ENCODE assay signal across 8 cellular contexts in genomic region chr6:111566873-111567517, GRCh38. TPM values are rescaled to one million over a fixed set of nuclear protein-coding genes. Genes with fewer than 3 reads are reported as not detected.
DNase-seq lines count a peak whose midpoint lies in the region; ATAC-seq and TF ChIP-seq lines count a peak whose summit lies in the region.

No MANE protein-coding gene starts in this region.

- peak overlapping the region; percentile 73 for H3K9ac ChIP-seq in Loucy (ENCODE audit: low read depth, low read length, poor library complexity, severe bottlenecking)

- no peaks in the 10 kb centered on the region for H3K9me3 Mint-ChIP-seq in activated B cell treated with CpG ODN at 0.5 μM for 24 hours

- H4K20me1 ChIP-seq in Loucy (ENCODE audit: insufficient read depth, low read length, poor library complexity, severe bottlenecking): no peaks in the 10 kb centered on the region

- H3K4me1 ChIP-seq in Loucy (ENCODE audit: insufficient read depth, low read length, poor library complexity, severe bottlenecking) (peaks cover 68% of the 10 kb centered on the region), transverse colon (peaks cover 0 to 49% (median 15%) of the 10 kb centered on the region in 4 donors)

- peaks cover 23% of the 10 kb centered on the region for H3K4me1 Mint-ChIP-seq in activated B cell treated with CpG ODN at 0.5 μM for 24 hours

- TF ChIP-seq EP300 in transverse colon (IDR thresholded peaks at IDR 0.05; ENCODE audit: low read depth): no peak

- H3K4me3 ChIP-seq in AG04450 (ENCODE audit: low read depth, low read length) (no peak overlapping the region), Loucy (ENCODE audit: low read length, poor library complexity, severe bottlenecking) (peak overlapping the region; percentile 59), transverse colon (no peak overlapping the region)

- no peak overlapping the region for H3K4me3 Mint-ChIP-seq in activated B cell treated with CpG ODN at 0.5 μM for 24 hours

- intact Hi-C loops in activated B cell treated with CpG ODN at 0.5 μM for 24 hours (cut with micrococcal nuclease) (loop anchor here (1.0 kb wide), 1 partner anchor 308 kb away; a partner anchor contains a TSS), transverse colon (cut with DNase I; ENCODE audit: low total_unique reads) (loop anchor here (10.0 kb wide), 1 partner anchor 82 kb away; the partner anchor contains the start of gene REV3L)

- H3K79me2 ChIP-seq in Loucy (ENCODE audit: insufficient read depth, low read length): peaks cover 25% of the 10 kb centered on the region

- no peaks in the 10 kb centered on the region for H3K27me3 ChIP-seq in AG04450 (ENCODE audit: control insufficient read depth, insufficient read depth, low read length)
- no peaks in the 10 kb centered on the region for H3K27me3 ChIP-seq in Loucy (ENCODE audit: insufficient read depth, low read length, poor library complexity, severe bottlenecking)
- no peaks in the 10 kb centered on the region for H3K27me3 ChIP-seq in transverse colon

- DNase-seq in AG04450 (ENCODE audit: low read depth, low spot score): no peak
- DNase-seq in activated B cell treated with CpG ODN at 0.5 μM for 24 hours: no peak
- DNase-seq in left kidney (ENCODE audit: low read depth, low spot score): peak; percentile 59
- no peak for DNase-seq in transverse colon
- DNase-seq in hepatic stellate cell (ENCODE audit: low spot score): no peak
- no peak for DNase-seq in effector CD4-positive, alpha-beta T cell

- peak overlapping the region; percentile 52 for H3K27ac Mint-ChIP-seq in activated B cell treated with CpG ODN at 0.5 μM for 24 hours

- CTCF ChIA-PET in AG04450 (lab: Charles Lee) (no interaction called here), activated B cell treated with CpG ODN at 0.5 μM for 24 hours (lab: Charles Lee) (interaction anchor here (1.0 kb wide), 1 partner anchor 308 kb away, joined by 6 read pairs; a partner anchor contains a TSS)

- H3K9me3 ChIP-seq in AG04450 (ENCODE audit: control insufficient read depth, insufficient read depth, low read length) (no peaks in the 10 kb centered on the region), Loucy (ENCODE audit: insufficient read depth, low read depth, low read length) (no peaks in the 10 kb centered on the region), transverse colon (no peaks in the 10 kb centered on the region)

- peak; percentile 18 for ATAC-seq in activated B cell treated with CpG ODN at 0.5 μM for 24 hours (ENCODE audit: low read depth)
- ATAC-seq in GM21737 (IDR thresholded peaks at IDR 0.05; ENCODE audit: unreplicated experiment): no peak

- 57 to 60% methylated on average over 14 to 19 of the region's 19 CpGs for WGBS in transverse colon (ENCODE audit: low coverage in 1 of 2), 2 donors

- H3K9me2 ChIP-seq in Loucy (replicated peaks; ENCODE audit: low read depth, low read length): no peaks in the 10 kb centered on the region

- no peak overlapping the region for H2AFZ ChIP-seq in Loucy (ENCODE audit: low read length)

- H3K4me2 ChIP-seq in Loucy (ENCODE audit: low read depth, low read length, poor library complexity, severe bottlenecking): peak overlapping the region; percentile 79

- H3K36me3 ChIP-seq in Loucy (ENCODE audit: insufficient read depth, low read length) (peaks cover 2% of the 10 kb centered on the region; the same call in 1 of the 2 replicates), transverse colon (peaks cover 0 to 12% (median 3%) of the 10 kb centered on the region in 4 donors)

- no peaks in the 10 kb centered on the region for H3K27me3 Mint-ChIP-seq in activated B cell treated with CpG ODN at 0.5 μM for 24 hours

- no peak for TF ChIP-seq POLR2A in transverse colon (IDR thresholded peaks at IDR 0.05)

- H3F3A ChIP-seq in Loucy (ENCODE audit: low read depth): 0 out of 2 replicates have a peak, but pooled peaks cover under 1% of the 10 kb centered on the region

- POLR2A ChIA-PET in AG04450 (lab: Yijun Ruan, JAX) (no interaction called here), activated B cell treated with CpG ODN at 0.5 μM for 24 hours (lab: Charles Lee) (interaction anchor here (1.1 to 1.4 kb wide), 2 partner anchors 9 to 83 kb away, joined by 3 to 5 read pairs; partner anchors contain the start of gene REV3L)

- in situ Hi-C loops in transverse colon (cut with MboI; ENCODE audit: low pct_ligation_motif_present in 1 of 4, low pct_unique_long_range_greater_than_20kb in 1 of 4, low sequenced_read_pairs in 3 of 4): no loop called here

- H3K36me3 Mint-ChIP-seq in activated B cell treated with CpG ODN at 0.5 μM for 24 hours (ENCODE audit: low read depth): peaks cover 73% of the 10 kb centered on the region

- H3K27ac ChIP-seq in AG04450 (ENCODE audit: low read depth, low read length) (peak overlapping the region; percentile 57), transverse colon (peak overlapping the region; percentile 47 to 66 (median 58))

- no peak for TF ChIP-seq CTCF in AG04450 (IDR thresholded peaks at IDR 0.05; ENCODE audit: low read depth, low read length)
- no peak for TF ChIP-seq CTCF in Loucy (conservative IDR thresholded peaks at IDR 0.05; ENCODE audit: low read length)
- TF ChIP-seq CTCF in activated B cell treated with CpG ODN at 0.5 μM for 24 hours (IDR thresholded peaks at IDR 0.05): no peak
- no peak for TF ChIP-seq CTCF in transverse colon (IDR thresholded peaks at IDR 0.05)

RNA-seq across cellular contexts. Expression of gene TRAF3IP2, which starts 38.7 kb away (rescaled TPM):
- 17.2 and 21.6 TPM in 2 replicates for polyA plus RNA-seq in AG04450 (2011; rRNA removed)
- 19.8 and 21.4 TPM in 2 replicates for polyA minus RNA-seq in AG04450 (2011; rRNA and poly(A)+ RNA removed)
- 26.9 and 28.2 TPM in 2 replicates for total RNA-seq in activated B cell treated with CpG ODN at 0.5 μM for 24 hours
- 10 to 100 TPM; 33.0 to 57.8 (median 54.5) TPM for total RNA-seq in transverse colon
